8 cellular contexts compared by ENCODE assay signal in genomic region chr5:157743163-157744054, GRCh38. TPM values are rescaled to one million over a fixed set of nuclear protein-coding genes. Genes with fewer than 3 reads are reported as not detected.
DNase-seq lines count a peak whose midpoint lies in the region; ATAC-seq, FAIRE-seq and TF ChIP-seq lines count a peak whose summit lies in the region.

Gene LSM11, plus strand, starts transcription at chr5:157743712. Its CDS starts 39 bp downstream, at chr5:157743751.

- no peak within 1 kb of the TSS for H3K27ac ChIP-seq in H1 (ENCODE audit: low read depth, low read length)

- H2BK12ac ChIP-seq in H1 (ENCODE audit: low read depth, low read length), result no peak within 1 kb of the TSS

- H3K79me1 ChIP-seq in H1 (ENCODE audit: low read depth, low read length), result no peaks in the 10 kb centered on the region

- H3K14ac ChIP-seq in H1 (ENCODE audit: insufficient read length), result no peak within 1 kb of the TSS

- H3K4me1 Mint-ChIP-seq in mesothelial cell of epicardium, result peaks cover 14% of the 10 kb centered on the region

- H3K4me3 ChIP-seq in H1 (ENCODE audit: extremely low read depth in 1 of 4, insufficient read depth in 2 of 4, low read depth in 3 of 4, low read length in 4 of 4), result peak within 1 kb of the TSS; percentile 49 to 85 (median 70)

- no peak within 1 kb of the TSS for H3K23ac ChIP-seq in H1 (ENCODE audit: insufficient read length)

- peak in 1 of 2 experiments; percentile 19; a peak in 1 of 3 replicates for TF ChIP-seq POLR2A in H1 (IDR thresholded peaks at IDR 0.05; ENCODE audit: control extremely low read depth in 1 of 2, low read depth in 2 of 2, low read length in 2 of 2)

- H3K4me2 ChIP-seq in H1 (ENCODE audit: insufficient read depth in 1 of 2, low read depth in 2 of 2, low read length in 2 of 2), result peak within 1 kb of the TSS; percentile 78 to 90

- peak within 1 kb of the TSS; percentile 91 for H3K4me3 Mint-ChIP-seq in mesothelial cell of epicardium

- H2BK120ac ChIP-seq in H1 (replicated peaks; ENCODE audit: low read depth, low read length), result no peak within 1 kb of the TSS

- peaks cover 1% of the 10 kb centered on the region for H3K36me3 Mint-ChIP-seq in mesothelial cell of epicardium

- peak; percentile 90 for ATAC-seq in GM19468 (IDR thresholded peaks at IDR 0.05; ENCODE audit: extremely low read depth, unreplicated experiment)

- DNase-seq in Caki2 (ENCODE audit: low read depth) (peak; percentile 91), HPDE6-E6E7 (ENCODE audit: extremely low spot score) (peak; percentile 90), NK-92 (lab: John Stamatoyannopoulos, UW; ENCODE audit: unreplicated experiment) (peak; percentile 22), H1 (ENCODE audit: low read depth in 1 of 2, low spot score in 2 of 2) (peak; percentile 69 to 98), mesothelial cell of epicardium (ENCODE audit: low spot score in 2 of 2, unreplicated experiment in 2 of 2) (peak; percentile 88 to 98)
- peak; percentile 86 to 92 (median 88) for DNase-seq in activated CD8-positive, alpha-beta memory T cell treated with anti-CD3 and anti-CD28 coated beads for 48 hours (ENCODE audit: low read depth in 2 of 3, low spot score in 2 of 3)
- DNase-seq in stimulated activated CD8-positive, alpha-beta memory T cell treated with anti-CD3 and anti-CD28 coated beads, Interleukin-15, amount 100 ng/mL, for 4 hours (ENCODE audit: low read depth in 2 of 2), result peak; percentile 72 to 83

- no peaks in the 10 kb centered on the region for H3K79me2 ChIP-seq in H1 (ENCODE audit: control insufficient read depth in 1 of 2, insufficient read depth in 2 of 2, low read length in 2 of 2)

- H3K4me1 ChIP-seq in H1 (replicated peaks in 1 of 4; ENCODE audit: control insufficient read depth in 3 of 4, insufficient read depth in 4 of 4, low read length in 3 of 4), result peaks cover 0 to 7% (median 0%) of the 10 kb centered on the region in 4 experiments; a peak in 3 of 7 replicates

- peaks cover 6% of the 10 kb centered on the region; the same call in 1 of the 2 replicates for H3K23me2 ChIP-seq in H1 (ENCODE audit: low read depth, low read length)

- no peak within 1 kb of the TSS for H4K91ac ChIP-seq in H1 (replicated peaks; ENCODE audit: insufficient read length, low read length)

- peak within 1 kb of the TSS; percentile 93 for H2AFZ ChIP-seq in H1 (ENCODE audit: low read length)

- no peaks in the 10 kb centered on the region for H3K9me3 Mint-ChIP-seq in mesothelial cell of epicardium

- H3K27me3 Mint-ChIP-seq in mesothelial cell of epicardium (ENCODE audit: low read depth), result peaks cover 2% of the 10 kb centered on the region

- no peak within 1 kb of the TSS for H3K4ac ChIP-seq in H1 (replicated peaks; ENCODE audit: insufficient read length, low read depth, low read length)

- H3K27ac Mint-ChIP-seq in mesothelial cell of epicardium, result peak within 1 kb of the TSS; percentile 91

- H2BK20ac ChIP-seq in H1 (ENCODE audit: low read length), result no peak within 1 kb of the TSS

- no peak within 1 kb of the TSS for H2BK5ac ChIP-seq in H1 (ENCODE audit: low read depth, low read length)

- peak within 1 kb of the TSS; percentile 92 for H4K8ac ChIP-seq in H1 (ENCODE audit: extremely low read depth, insufficient read depth, low read length)

- peak; percentile 86 to 92 for TF ChIP-seq RAD21 in H1 (IDR thresholded peaks at IDR 0.05 in 1 of 2, conservative IDR thresholded peaks at IDR 0.05 in 1 of 2; ENCODE audit: low read depth in 2 of 2, low read length in 2 of 2)

- H3K9ac ChIP-seq in H1 (replicated peaks in 1 of 4; ENCODE audit: extremely low read depth in 1 of 4, low read depth in 3 of 4, low read length in 3 of 4), result peak within 1 kb of the TSS; percentile 15 to 67 (median 38); a peak in 5 of 7 replicates

- TF ChIP-seq EP300 in H1 (IDR thresholded peaks at IDR 0.05; ENCODE audit: borderline replicate concordance in 1 of 2, low read depth in 2 of 2, low read length in 2 of 2), result peak in 1 of 2 experiments; percentile 37; a peak in 1 of 3 replicates

- no peak within 1 kb of the TSS for H3K18ac ChIP-seq in H1 (ENCODE audit: extremely low read depth, low read length)

- no peak within 1 kb of the TSS for H2AK5ac ChIP-seq in H1 (ENCODE audit: low read depth, low read length)

- peak; percentile 97 to 100 (median 99) for TF ChIP-seq CTCF in H1 (IDR thresholded peaks at IDR 0.05; ENCODE audit: control extremely low read depth in 1 of 3, insufficient read depth in 1 of 3, low read depth in 1 of 3, low read length in 3 of 3)
- TF ChIP-seq CTCF in mesothelial cell of epicardium (IDR thresholded peaks at IDR 0.05; ENCODE audit: unreplicated experiment), result peak; percentile 98

- peaks cover 3 to 9% (median 3%) of the 10 kb centered on the region in 4 experiments; a peak in 5 of 8 replicates for H3K36me3 ChIP-seq in H1 (ENCODE audit: control insufficient read depth in 2 of 4, insufficient read depth in 4 of 4, low read length in 3 of 4)

- FAIRE-seq in H1 (lab: Jason Lieb, UNC), result no peak

- H4K20me1 ChIP-seq in H1 (replicated peaks in 1 of 2; ENCODE audit: control insufficient read depth in 1 of 2, insufficient read depth in 2 of 2, low read length in 2 of 2), result peaks cover 0 to 3% of the 10 kb centered on the region in 2 experiments

- no peak within 1 kb of the TSS for H3K56ac ChIP-seq in H1 (replicated peaks; ENCODE audit: insufficient read length, low read depth, low read length)

- CTCF ChIA-PET in H1 (lab: Charles Lee; ENCODE audit: partially characterized antibody), result interaction anchor here (0.6 to 4.9 kb wide), 65 partner anchors 10 to 795 kb away, joined by 3 to 57 read pairs (median 4); partner anchors contain the start of genes C5orf52, NIPAL4, SOX30 and THG1L

- POLR2A ChIA-PET in H1 (lab: Charles Lee; ENCODE audit: partially characterized antibody), result interaction anchor here (0.9 to 2.2 kb wide), 2 partner anchors 12 to 75 kb away, joined by 3 to 10 read pairs; partner anchors contain the start of gene THG1L

- peaks cover 0 to 13% (median 7%) of the 10 kb centered on the region in 4 experiments; a peak in 5 of 7 replicates for H3K27me3 ChIP-seq in H1 (replicated peaks in 1 of 4; ENCODE audit: control insufficient read depth in 3 of 4, extremely low read depth in 1 of 4, insufficient read depth in 3 of 4, low read length in 3 of 4)

- 6% methylated on average over 35 of the region's 80 CpGs; no CpG with 5 or more reads in 1 of the 2 experiments for WGBS in H1 (ENCODE audit: extremely low coverage in 1 of 2, insufficient coverage in 1 of 2, insufficient read length in 1 of 2, insufficient replicate concordance in 2 of 2, low coverage in 1 of 2, low lambda C conversion rate in 2 of 2, missing lambda C conversion rate in 1 of 2), 2 experiments

- H3K9me3 ChIP-seq in H1 (ENCODE audit: insufficient read depth in 2 of 2, low read depth in 1 of 2, low read length in 1 of 2), result no peaks in the 10 kb centered on the region

- in situ Hi-C loops in Caki2 (cut with HindIII; ENCODE audit: low pct_unique_long_range_greater_than_20kb, low sequenced_read_pairs), result no loop called here

- no peak within 1 kb of the TSS for H2BK15ac ChIP-seq in H1 (ENCODE audit: low read length)

- H4K5ac ChIP-seq in H1 (ENCODE audit: insufficient read length, low read depth, low read length), result no peak within 1 kb of the TSS

TF ChIP-seq in H1, 55 proteins besides CTCF, POLR2A, EP300 and RAD21 (continues in another document):
- peak; percentile 34; the same call in 1 of the 2 replicates for TF ChIP-seq E2F6 (IDR thresholded peaks at IDR 0.05)
- peak; percentile 88 to 95; a peak in 3 of 4 replicates for TF ChIP-seq SIN3A (conservative IDR thresholded peaks at IDR 0.05 in 1 of 2, IDR thresholded peaks at IDR 0.05 in 1 of 2; ENCODE audit: low read depth in 1 of 2, low read length in 2 of 2)
- TF ChIP-seq TEAD4 (IDR thresholded peaks at IDR 0.05; ENCODE audit: low read depth, low read length), result 0 out of 2 replicates have a peak, but pooled peaks have one; percentile 44
- TF ChIP-seq YY1 (IDR thresholded peaks at IDR 0.05; ENCODE audit: low read depth, low read length), result peak; percentile 92
- peak; percentile 29; the same call in 1 of the 2 replicates for TF ChIP-seq CREB1 (IDR thresholded peaks at IDR 0.05)
- TF ChIP-seq ATF3 (IDR thresholded peaks at IDR 0.05; ENCODE audit: insufficient read depth, low read depth, low read length), result peak; percentile 76
- TF ChIP-seq CHD2 (IDR thresholded peaks at IDR 0.05; ENCODE audit: low read length), result peak; percentile 23; the same call in 1 of the 2 replicates
- no peak for TF ChIP-seq RNF2 (IDR thresholded peaks at IDR 0.05; ENCODE audit: borderline replicate concordance, low read depth, low read length, missing control alignments, poor library complexity, severe bottlenecking)
- peak; percentile 67 for TF ChIP-seq TBP (IDR thresholded peaks at IDR 0.05; ENCODE audit: low read depth, low read length)
- 0 out of 2 replicates have a peak, but pooled peaks have one; percentile 22 for TF ChIP-seq TCF12 (IDR thresholded peaks at IDR 0.05; ENCODE audit: low read depth, low read length)
- TF ChIP-seq GABPA (IDR thresholded peaks at IDR 0.05; ENCODE audit: borderline replicate concordance, insufficient read depth, low read length), result no peak
- peak; percentile 45; the same call in 1 of the 2 replicates for TF ChIP-seq TAF1 (IDR thresholded peaks at IDR 0.05; ENCODE audit: low read depth, low read length)
- TF ChIP-seq NRF1 (IDR thresholded peaks at IDR 0.05; ENCODE audit: low read depth, low read length), result peak; percentile 43; the same call in 1 of the 2 replicates
- TF ChIP-seq JUND (IDR thresholded peaks at IDR 0.05; ENCODE audit: low read length), result peak; percentile 68

RNA-seq across cellular contexts. Expression of gene LSM11, which starts in this region (rescaled TPM):
- 1.5 and 3.9 TPM in 2 replicates for total RNA-seq in Caki2 (2014; rRNA removed; shearing (Covaris generic); ENCODE audit: low replicate concordance)
- total RNA-seq in H1 (2021; fragmentation: NEBNext Ultra II Directional; extraction: Animal tissue kit (Norgen Biotek cat#: 25700)), result 3.4 and 3.9 TPM in 2 replicates
- polyA plus RNA-seq in H1 (2011; rRNA removed), result 1.3 and 1.8 TPM in 2 replicates
- 1.9 TPM for polyA plus RNA-seq in H1 (2011; cell fraction: cytosol; rRNA removed)
- polyA plus RNA-seq in H1 (2011; cell fraction: nucleus; rRNA removed), result 1.3 TPM
- polyA plus RNA-seq in H1 (2012, experiment 1 of 2), result 1.7 to 3.2 TPM (median 2.5 TPM) in 4 replicates
- 0.67 TPM for polyA plus RNA-seq in H1 (2012, experiment 2 of 2)
- polyA plus RNA-seq in H1 (2013, experiment 1 of 2), result 1.6 TPM
- polyA plus RNA-seq in H1 (2013, experiment 2 of 2), result 1.5 TPM
- 5.2 and 6.9 TPM in 2 replicates for polyA minus RNA-seq in H1 (2011; rRNA and poly(A)+ RNA removed)
- polyA minus RNA-seq in H1 (2011; cell fraction: cytosol; rRNA and poly(A)+ RNA removed), result 4.4 TPM
- 3.3 TPM for polyA minus RNA-seq in H1 (2011; cell fraction: nucleus; rRNA and poly(A)+ RNA removed)
- 5.2 to 6.0 TPM (median 5.6 TPM) in 3 replicates for total RNA-seq in mesothelial cell of epicardium

Comparison
In these comparisons a context has a peak if more than half of its experiments do, and no peak if none do; other contexts are left out.
1. DNase-seq: peak in every context shown above with its lines; median percentile 93 in mesothelial cell of epicardium; 91 in Caki2; 90 in HPDE6-E6E7; 88 in activated CD8-positive, alpha-beta memory T cell treated with anti-CD3 and anti-CD28 coated beads for 48 hours; 84 in H1; 78 in stimulated activated CD8-positive, alpha-beta memory T cell treated with anti-CD3 and anti-CD28 coated beads, Interleukin-15, amount 100 ng/mL, for 4 hours; 22 in NK-92.